In genomic region chr9:129439242-129439641, GRCh38 we compare ENCODE assay signal across 27 cellular contexts.
"Had no signal": no experiment of that assay in that cellular context is flagged by ENCODE, and none has a peak within 500 bp of the region (broad histone marks: within the 10 kb centered on the region; RNA-seq: fewer than 3 reads in every experiment).

No MANE protein-coding gene starts in this region.

- H3K27me3 ChIP-seq: pancreas, right atrium auricular region, thyroid gland, upper lobe of right lung had no signal

- H3K27ac Mint-ChIP-seq: activated CD4-positive, alpha-beta memory T cell treated with anti-CD3 and anti-CD28 coated beads, Interleukin-2, amount 10 ng/mL, durations not matched to agents 7 days and 5 days; activated CD4-positive, alpha-beta T cell treated with anti-CD3 and anti-CD28 coated beads, Interleukin-2, amount 10 ng/mL, durations not matched to agents 7 days and 5 days; activated CD8-positive, alpha-beta memory T cell treated with anti-CD3 and anti-CD28 coated beads, Interleukin-2, amount 10 ng/mL, durations not matched to agents 7 days and 5 days; activated naive CD4-positive, alpha-beta T cell treated with anti-CD3 and anti-CD28 coated beads, Interleukin-2, amount 50 U/mL, for 72 hours; activated T-cell treated with anti-CD3 and anti-CD28 coated beads, Interleukin-2, amount 50 U/mL, for 72 hours had no signal

- H3K36me3 ChIP-seq: colonic mucosa, gastrocnemius medialis, left lung, lower lobe of right lung, pancreas, right atrium auricular region, stomach, thyroid gland, upper lobe of right lung had no signal

- H3K36me3 Mint-ChIP-seq: activated naive CD4-positive, alpha-beta T cell treated with anti-CD3 and anti-CD28 coated beads, Interleukin-2, amount 50 U/mL, for 72 hours; natural killer cell treated with Interleukin-12 subunit alpha and Interleukin-12 subunit beta and Interleukin-15 and Interleukin-18, amount 100 ng/mL, for 72 hours; stimulated activated naive B cell treated with anti-CD40 and anti-IgM and Interleukin-4, amounts not matched to agents 10 μg/mL and 1 μg/mL and 100 μg/mL, for 72 hours had no signal

- H3K9me3 Mint-ChIP-seq: activated naive CD4-positive, alpha-beta T cell treated with anti-CD3 and anti-CD28 coated beads, Interleukin-2, amount 50 U/mL, for 72 hours; natural killer cell treated with Interleukin-12 subunit alpha and Interleukin-12 subunit beta and Interleukin-15 and Interleukin-18, amount 100 ng/mL, for 72 hours; stimulated activated naive B cell treated with anti-CD40 and anti-IgM and Interleukin-4, amounts not matched to agents 10 μg/mL and 1 μg/mL and 100 μg/mL, for 72 hours had no signal

- H3K4me3 Mint-ChIP-seq: activated CD4-positive, alpha-beta memory T cell treated with anti-CD3 and anti-CD28 coated beads, Interleukin-2, amount 10 ng/mL, durations not matched to agents 7 days and 5 days; activated CD4-positive, alpha-beta T cell treated with anti-CD3 and anti-CD28 coated beads, Interleukin-2, amount 10 ng/mL, durations not matched to agents 7 days and 5 days; activated CD8-positive, alpha-beta memory T cell treated with anti-CD3 and anti-CD28 coated beads, Interleukin-2, amount 10 ng/mL, durations not matched to agents 7 days and 5 days; natural killer cell treated with Interleukin-12 subunit alpha and Interleukin-12 subunit beta and Interleukin-15 and Interleukin-18, amount 100 ng/mL, for 72 hours had no signal

- H3K9me3 ChIP-seq: colonic mucosa, gastrocnemius medialis, left lung, lower lobe of right lung, mucosa of descending colon, pancreas, right atrium auricular region, stomach, thyroid gland, upper lobe of right lung had no signal

- H3K4me3 ChIP-seq: colonic mucosa, gastrocnemius medialis, left lung, mucosa of descending colon, pancreas, right atrium auricular region, stomach, thyroid gland had no signal

- DNase-seq: activated CD4-positive, alpha-beta memory T cell treated with anti-CD3 and anti-CD28 coated beads, Interleukin-2, amount 10 ng/mL, durations not matched to agents 7 days and 5 days; activated CD4-positive, alpha-beta T cell treated with anti-CD3 and anti-CD28 coated beads, Interleukin-2, amount 10 ng/mL, durations not matched to agents 7 days and 5 days; activated CD8-positive, alpha-beta memory T cell treated with anti-CD3 and anti-CD28 coated beads, Interleukin-2, amount 10 ng/mL, durations not matched to agents 7 days and 5 days; activated naive CD4-positive, alpha-beta T cell; activated T-cell treated with anti-CD3 and anti-CD28 coated beads, Interleukin-2, amount 50 U/mL, for 72 hours; cerebellar nuclear complex; colonic mucosa; effector CD8-positive, alpha-beta T cell; gastrocnemius medialis; glutamatergic neuron; left lung; lower lobe of right lung; mesenchymal stem cell; mucosa of descending colon; nucleus accumbens; pancreas; stimulated activated CD4-positive, alpha-beta T cell treated with anti-CD3 and anti-CD28 coated beads, Interleukin-15, amount 100 ng/mL, for 24 hours; stimulated activated CD4-positive, alpha-beta T cell treated with anti-CD3 and anti-CD28 coated beads, Interleukin-2, amount 100 ng/mL, for 24 hours; stimulated activated naive B cell treated with anti-CD40 and anti-IgM and Interleukin-4, amounts not matched to agents 10 μg/mL and 1 μg/mL and 100 μg/mL, for 72 hours; thyroid gland; upper lobe of right lung had no signal

- H3K27ac ChIP-seq: colonic mucosa, gastrocnemius medialis, left lung, lower lobe of right lung, pancreas, right atrium auricular region, stomach, thyroid gland, upper lobe of right lung had no signal

- ATAC-seq: activated CD8-positive, alpha-beta memory T cell treated with anti-CD3 and anti-CD28 coated beads, Interleukin-2, amount 10 ng/mL, durations not matched to agents 7 days and 5 days; activated naive CD4-positive, alpha-beta T cell treated with anti-CD3 and anti-CD28 coated beads, Interleukin-2, amount 50 U/mL, for 72 hours; activated T-cell treated with anti-CD3 and anti-CD28 coated beads, Interleukin-2, amount 50 U/mL, for 72 hours; gastrocnemius medialis; lower lobe of right lung; mucosa of descending colon; natural killer cell treated with Interleukin-12 subunit alpha and Interleukin-12 subunit beta and Interleukin-15 and Interleukin-18, amount 100 ng/mL, for 72 hours; pancreas; stimulated activated naive B cell treated with anti-CD40 and anti-IgM and Interleukin-4, amounts not matched to agents 10 μg/mL and 1 μg/mL and 100 μg/mL, for 72 hours; upper lobe of right lung had no signal

- FAIRE-seq: bronchial epithelial cell, islet of Langerhans, pancreas had no signal
